8 cellular contexts compared by ENCODE assay signal in genomic region chr1:92298573-92299476, GRCh38. TPM values are rescaled to one million over a fixed set of nuclear protein-coding genes. Genes with fewer than 3 reads are reported as not detected.
A peak's percentile ranks its signal among the peaks of the same experiment; 100 is the strongest.
DNase-seq lines count a peak whose midpoint lies in the region; TF ChIP-seq lines count a peak whose summit lies in the region.

TSS of gene GLMN (minus strand) at chr1:92298987. CDS start at chr1:92297999, 988 bp downstream.
TSS of gene RPAP2 (plus strand) at chr1:92299059. CDS start at chr1:92299074, 15 bp downstream.

- in situ Hi-C loops in G401 (cut with HindIII; ENCODE audit: low sequenced_read_pairs): no loop called here

- H3K23ac ChIP-seq in neuronal stem cell (ENCODE audit: low read depth, low read length, poor library complexity): peak within 1 kb of the TSS; percentile 98

- peak within 1 kb of the TSS; percentile 98 for H2AFZ ChIP-seq in neuronal stem cell (ENCODE audit: low read length)

- H2AK5ac ChIP-seq in neuronal stem cell (ENCODE audit: low read depth, low read length): no peak within 1 kb of the TSS

- H3K36me3 ChIP-seq in neuronal stem cell (replicated peaks in 1 of 2; ENCODE audit: control insufficient read depth in 2 of 2, insufficient read depth in 2 of 2, low read length in 2 of 2) (peaks cover 2 to 63% of the 10 kb centered on the region in 2 donors), subcutaneous abdominal adipose tissue (ENCODE audit: control insufficient read depth in 5 of 5, insufficient read depth in 5 of 5, low read length in 5 of 5) (peaks cover 0 to 10% (median 6%) of the 10 kb centered on the region in 5 donors)

- H3K4me1 ChIP-seq in neuronal stem cell (ENCODE audit: control insufficient read depth in 2 of 2, insufficient read depth in 1 of 2, low read depth in 1 of 2, low read length in 2 of 2) (peaks cover 2 to 6% of the 10 kb centered on the region in 2 donors), subcutaneous abdominal adipose tissue (ENCODE audit: control insufficient read depth in 5 of 5, insufficient read depth in 5 of 5, low read length in 5 of 5) (peaks cover 0 to 22% (median 16%) of the 10 kb centered on the region in 5 donors)

- no peak within 1 kb of the TSS for H2BK12ac ChIP-seq in neuronal stem cell (ENCODE audit: low read length)

- peak within 1 kb of the TSS; percentile 100 for H2BK5ac ChIP-seq in neuronal stem cell (ENCODE audit: low read length)

- H2BK120ac ChIP-seq in neuronal stem cell (ENCODE audit: low read depth, low read length): peak within 1 kb of the TSS; percentile 91

- TF ChIP-seq CTCF in LNCAP (IDR thresholded peaks at IDR 0.05): peak; percentile 15; the same call in 1 of the 2 replicates
- no peak for TF ChIP-seq CTCF in foreskin fibroblast (IDR thresholded peaks at IDR 0.05; ENCODE audit: low read depth, low read length)

- H3K9ac ChIP-seq in neuronal stem cell (ENCODE audit: low read depth, low read length, poor library complexity) (peak within 1 kb of the TSS; percentile 99), subcutaneous abdominal adipose tissue (ENCODE audit: low read length in 5 of 5) (peak within 1 kb of the TSS; percentile 97 to 98 (median 98))

- H3K27me3 ChIP-seq in neuronal stem cell (ENCODE audit: control insufficient read depth in 3 of 3, insufficient read depth in 3 of 3, low read depth in 1 of 3, low read length in 3 of 3): no peaks in the 10 kb centered on the region
- H3K27me3 ChIP-seq in subcutaneous abdominal adipose tissue (ENCODE audit: control insufficient read depth in 5 of 5, insufficient read depth in 4 of 5, low read length in 5 of 5): no peaks in the 10 kb centered on the region

- no CpG with 5 or more reads among the region's 76 CpGs for WGBS in neuronal stem cell (ENCODE audit: extremely low coverage in 2 of 2, insufficient read length in 2 of 2, insufficient replicate concordance in 1 of 2), 2 donors

- H3K27ac ChIP-seq in neuronal stem cell (replicated peaks; ENCODE audit: low read length) (peak within 1 kb of the TSS; percentile 99), subcutaneous abdominal adipose tissue (ENCODE audit: low read depth, low read length) (peak within 1 kb of the TSS; percentile 83)

- H3K14ac ChIP-seq in neuronal stem cell (ENCODE audit: low read length): peak within 1 kb of the TSS; percentile 100

- DNase-seq in G401 (ENCODE audit: low spot score) (peak; percentile 91), H4 (ENCODE audit: low spot score) (peak; percentile 48), SHP77 (lab: John Stamatoyannopoulos, UW) (peak; percentile 83 to 88), activated gamma-delta T cell treated with Interleukin-2 at 50 U/mL for 16 hours (peak; percentile 62), foreskin fibroblast (peak; percentile 83 to 94), neuronal stem cell (ENCODE audit: low spot score) (peak; percentile 85)

- peak within 1 kb of the TSS; percentile 98 for H2BK15ac ChIP-seq in neuronal stem cell (ENCODE audit: low read length)

- H3K4me2 ChIP-seq in neuronal stem cell (ENCODE audit: insufficient read depth, low read length, poor library complexity, severe bottlenecking): peak within 1 kb of the TSS; percentile 78

- H3K4ac ChIP-seq in neuronal stem cell (ENCODE audit: low read length): peak within 1 kb of the TSS; percentile 76

- peaks cover 3% of the 10 kb centered on the region for H3K79me1 ChIP-seq in neuronal stem cell (ENCODE audit: low read depth, low read length)

- peak within 1 kb of the TSS; percentile 53 for H4K91ac ChIP-seq in neuronal stem cell (ENCODE audit: low read depth, low read length, poor library complexity)

- H3K4me3 ChIP-seq in foreskin fibroblast (ENCODE audit: low read depth in 1 of 2, low read length in 2 of 2) (peak within 1 kb of the TSS; percentile 84), neuronal stem cell (ENCODE audit: low read length in 2 of 2) (peak within 1 kb of the TSS; percentile 87 to 100), subcutaneous abdominal adipose tissue (ENCODE audit: low read depth in 1 of 5, low read length in 5 of 5) (peak within 1 kb of the TSS; percentile 83 to 98 (median 91))

- H3K9me3 ChIP-seq in neuronal stem cell (replicated peaks in 1 of 2; ENCODE audit: control insufficient read depth in 2 of 2, insufficient read depth in 1 of 2, low read depth in 1 of 2, low read length in 2 of 2) (peaks cover 0 to 2% of the 10 kb centered on the region in 2 donors), subcutaneous abdominal adipose tissue (ENCODE audit: control insufficient read depth in 5 of 5, low read length in 5 of 5) (no peaks in the 10 kb centered on the region)

- H4K8ac ChIP-seq in neuronal stem cell (ENCODE audit: low read depth, low read length): peak within 1 kb of the TSS; percentile 82

- H3K18ac ChIP-seq in neuronal stem cell (ENCODE audit: low read length): peak within 1 kb of the TSS; percentile 100

RNA-seq across cellular contexts. Expression of gene GLMN, which starts in this region (rescaled TPM):
- total RNA-seq in G401 (2014; rRNA removed; shearing (Covaris generic)): 35.2 and 39.2 TPM in 2 replicates
- 7.0 and 10.6 TPM in 2 replicates for total RNA-seq in H4 (2014; rRNA removed; shearing (Covaris generic))
- polyA plus RNA-seq in neuronal stem cell (2013, experiment 1 of 2): 14.5 TPM
- 15.8 TPM for polyA plus RNA-seq in neuronal stem cell (2013, experiment 2 of 2)

RNA-seq across cellular contexts. Expression of gene RPAP2, which starts in this region (rescaled TPM):
- total RNA-seq in G401 (2014; rRNA removed; shearing (Covaris generic)): 17.3 and 38.1 TPM in 2 replicates
- 11.2 and 19.8 TPM in 2 replicates for total RNA-seq in H4 (2014; rRNA removed; shearing (Covaris generic))
- polyA plus RNA-seq in neuronal stem cell (2013, experiment 1 of 2): 14.2 TPM
- polyA plus RNA-seq in neuronal stem cell (2013, experiment 2 of 2): 14.5 TPM

Comparison
In these comparisons a context has a peak if more than half of its experiments do, and no peak if none do; other contexts are left out.
1. Peak in every context shown above with its lines: DNase-seq, H3K4me3 ChIP-seq and H3K27ac ChIP-seq.